In the genomic region with DNA sequence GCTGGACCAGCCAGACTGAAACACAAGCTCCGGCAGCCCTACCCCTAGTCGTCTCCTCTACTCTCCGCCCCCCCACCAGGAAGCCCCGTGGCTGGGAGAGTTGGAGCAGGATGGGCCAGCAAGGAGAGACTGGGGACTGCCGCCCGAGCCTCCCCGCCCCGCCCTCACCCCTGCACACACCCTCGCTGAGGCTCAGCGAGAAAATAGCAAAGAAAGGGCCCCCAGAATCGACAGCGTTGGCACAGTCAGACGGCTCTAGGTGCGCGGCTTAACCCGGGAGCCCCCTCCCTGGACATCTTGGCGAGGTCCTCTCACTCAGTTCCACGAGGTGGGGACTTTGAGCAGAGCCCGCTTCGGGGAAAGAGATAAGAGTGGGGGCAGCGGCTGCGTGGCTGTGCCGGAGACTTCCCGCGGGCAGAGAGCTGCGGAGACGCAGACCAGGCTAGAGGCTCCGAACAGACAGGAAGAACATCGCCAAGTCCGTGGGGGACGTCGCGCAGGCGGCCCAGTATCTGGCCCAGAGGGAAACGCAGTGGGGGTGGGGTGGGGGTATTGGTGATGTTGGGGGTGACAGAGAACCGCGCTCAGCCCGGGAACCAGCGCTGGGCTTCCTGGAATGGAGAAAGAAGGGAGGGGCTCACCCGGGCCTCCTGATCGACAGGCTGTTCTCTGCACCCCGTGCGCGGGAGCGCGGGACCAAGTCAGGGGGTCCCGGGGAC, we compare ENCODE assay signal across 1 cellular context.
TF ChIP-seq lines count a peak whose summit lies in the region.

No MANE protein-coding gene starts in this region.

TF ChIP-seq in IMR-90, 13 proteins besides CTCF, POLR2A, EP300 and RAD21 (continued from another document):
- TF ChIP-seq, protein P1, sequence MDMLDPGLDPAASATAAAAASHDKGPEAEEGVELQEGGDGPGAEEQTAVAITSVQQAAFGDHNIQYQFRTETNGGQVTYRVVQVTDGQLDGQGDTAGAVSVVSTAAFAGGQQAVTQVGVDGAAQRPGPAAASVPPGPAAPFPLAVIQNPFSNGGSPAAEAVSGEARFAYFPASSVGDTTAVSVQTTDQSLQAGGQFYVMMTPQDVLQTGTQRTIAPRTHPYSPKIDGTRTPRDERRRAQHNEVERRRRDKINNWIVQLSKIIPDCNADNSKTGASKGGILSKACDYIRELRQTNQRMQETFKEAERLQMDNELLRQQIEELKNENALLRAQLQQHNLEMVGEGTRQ (IDR thresholded peaks at IDR 0.05; ENCODE audit: low read depth, low read length) = no peak
TF ChIP-seq in IMR-90: peak in this region for 0.
